Comparison of ENCODE assay signal across 11 cellular contexts in the genomic region with DNA sequence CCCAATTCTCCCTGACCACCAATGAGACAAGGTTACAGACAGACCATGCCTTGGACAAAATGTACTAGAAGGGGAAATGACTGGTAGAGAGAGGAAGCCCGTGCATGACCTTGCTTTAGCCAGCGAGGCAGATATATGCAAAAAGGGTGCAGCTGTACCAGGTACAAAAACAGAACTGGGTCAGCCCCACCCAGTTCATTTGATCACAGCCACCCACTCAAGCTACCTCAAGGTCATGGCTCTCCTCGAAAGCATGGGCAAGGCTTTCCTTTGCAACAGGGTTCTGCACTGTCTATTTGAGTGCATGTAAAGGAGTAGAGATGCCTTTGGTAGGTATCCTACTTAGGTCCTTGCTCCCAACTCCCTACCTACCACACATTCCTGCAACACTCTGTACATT. TPM values are rescaled to one million over a fixed set of nuclear protein-coding genes. Genes with fewer than 3 reads are reported as not detected.
DNase-seq lines count a peak whose midpoint lies in the region; ATAC-seq and TF ChIP-seq lines count a peak whose summit lies in the region.
"Had no signal": no experiment of that assay in that cellular context is flagged by ENCODE, and none has a peak within 500 bp of the region (broad histone marks: within the 10 kb centered on the region; RNA-seq: fewer than 3 reads in every experiment).

No MANE protein-coding gene starts in this region.

- peak overlapping the region; percentile 33 to 65 for H3K27ac Mint-ChIP-seq in natural killer cell
- no peak overlapping the region for H3K27ac Mint-ChIP-seq in natural killer cell treated with Interleukin-12 subunit alpha and Interleukin-12 subunit beta and Interleukin-15 and Interleukin-18, amount 100 ng/mL, for 72 hours
- H3K27ac Mint-ChIP-seq in central memory CD8-positive, alpha-beta T cell (ENCODE audit: low read depth): no peak overlapping the region

- no peaks in the 10 kb centered on the region for H3K9me3 Mint-ChIP-seq in natural killer cell
- no peaks in the 10 kb centered on the region for H3K9me3 Mint-ChIP-seq in natural killer cell treated with Interleukin-12 subunit alpha and Interleukin-12 subunit beta and Interleukin-15 and Interleukin-18, amount 100 ng/mL, for 72 hours
- peaks cover 6% of the 10 kb centered on the region for H3K9me3 Mint-ChIP-seq in central memory CD8-positive, alpha-beta T cell

- peaks cover 55 to 61% of the 10 kb centered on the region in 2 donors for H3K4me1 Mint-ChIP-seq in natural killer cell
- H3K4me1 Mint-ChIP-seq in natural killer cell treated with Interleukin-12 subunit alpha and Interleukin-12 subunit beta and Interleukin-15 and Interleukin-18, amount 100 ng/mL, for 72 hours (ENCODE audit: low read depth in 2 of 2): peaks cover 25 to 36% of the 10 kb centered on the region in 2 donors
- no peaks in the 10 kb centered on the region for H3K4me1 Mint-ChIP-seq in central memory CD8-positive, alpha-beta T cell

- no peaks in the 10 kb centered on the region for H3K27me3 Mint-ChIP-seq in natural killer cell (ENCODE audit: low read depth in 2 of 2)
- H3K27me3 Mint-ChIP-seq in natural killer cell treated with Interleukin-12 subunit alpha and Interleukin-12 subunit beta and Interleukin-15 and Interleukin-18, amount 100 ng/mL, for 72 hours: no peaks in the 10 kb centered on the region
- no peaks in the 10 kb centered on the region for H3K27me3 Mint-ChIP-seq in central memory CD8-positive, alpha-beta T cell

- intact Hi-C loops in natural killer cell (cut with micrococcal nuclease): no loop called here

- DNase-seq in natural killer cell (no peak), SW 1271 (lab: John Stamatoyannopoulos, UW) (no peak), NCI-H2029 (lab: John Stamatoyannopoulos, UW) (no peak)
- DNase-seq in natural killer cell treated with Interleukin-12 subunit alpha and Interleukin-12 subunit beta and Interleukin-15 and Interleukin-18, amount 100 ng/mL, for 72 hours (ENCODE audit: low spot score): no peak
- DNase-seq in central memory CD8-positive, alpha-beta T cell (ENCODE audit: low spot score in 2 of 2): no peak
- DNase-seq in NK-92 treated with Interleukin-12 subunit alpha and Interleukin-12 subunit beta, amount 100 ng/mL, for 24 hours (lab: John Stamatoyannopoulos, UW): no peak
- no peak for DNase-seq in activated CD8-positive, alpha-beta memory T cell treated with anti-CD3 and anti-CD28 coated beads, Interleukin-2, amount 50 U/mL, for 4 hours
- DNase-seq: hypothalamus, NCI-H1092, sigmoid colon had no signal

- no peak for TF ChIP-seq CTCF in natural killer cell (IDR thresholded peaks at IDR 0.05)

- no peak overlapping the region for H3K4me3 Mint-ChIP-seq in natural killer cell
- no peak overlapping the region for H3K4me3 Mint-ChIP-seq in natural killer cell treated with Interleukin-12 subunit alpha and Interleukin-12 subunit beta and Interleukin-15 and Interleukin-18, amount 100 ng/mL, for 72 hours
- no peak overlapping the region for H3K4me3 Mint-ChIP-seq in central memory CD8-positive, alpha-beta T cell

- ATAC-seq in natural killer cell (peak in 2 of 3 donors; percentile 61 to 68), HG03139 (IDR thresholded peaks at IDR 0.05; ENCODE audit: unreplicated experiment) (peak; percentile 72)
- ATAC-seq in natural killer cell treated with Interleukin-12 subunit alpha and Interleukin-12 subunit beta and Interleukin-15 and Interleukin-18, amount 100 ng/mL, for 72 hours: no peak
- ATAC-seq in central memory CD8-positive, alpha-beta T cell (replicated peaks; ENCODE audit: extremely low read depth, poor library complexity, severe bottlenecking): peak; percentile 58

- H3K36me3 Mint-ChIP-seq in natural killer cell: no peaks in the 10 kb centered on the region
- no peaks in the 10 kb centered on the region for H3K36me3 Mint-ChIP-seq in natural killer cell treated with Interleukin-12 subunit alpha and Interleukin-12 subunit beta and Interleukin-15 and Interleukin-18, amount 100 ng/mL, for 72 hours
- H3K36me3 Mint-ChIP-seq in central memory CD8-positive, alpha-beta T cell (ENCODE audit: insufficient read depth): peaks cover 2% of the 10 kb centered on the region

RNA-seq across cellular contexts. Expression of gene TLE1, which starts 33.3 kb away (rescaled TPM):
- total RNA-seq in natural killer cell: 10 to 100 TPM; 38.8 to 58.9 (median 44.5) TPM
- total RNA-seq in natural killer cell treated with Interleukin-12 subunit alpha and Interleukin-12 subunit beta and Interleukin-15 and Interleukin-18, amount 100 ng/mL, for 72 hours: 1 to 10 TPM; 1.0 to 2.4 TPM

Comparison
In these comparisons a context has a peak if more than half of its experiments do, and no peak if none do; other contexts are left out.
1. ATAC-seq: peak in natural killer cell (2 of 3), HG03139 (single experiment) and central memory CD8-positive, alpha-beta T cell (single experiment); none in natural killer cell treated with Interleukin-12 subunit alpha and Interleukin-12 subunit beta and Interleukin-15 and Interleukin-18, amount 100 ng/mL, for 72 hours (0 of 2).
2. H3K27ac Mint-ChIP-seq: peak in natural killer cell (2 of 2); none in natural killer cell treated with Interleukin-12 subunit alpha and Interleukin-12 subunit beta and Interleukin-15 and Interleukin-18, amount 100 ng/mL, for 72 hours (0 of 2) and central memory CD8-positive, alpha-beta T cell (single experiment).
3. RNA of gene TLE1, which starts 33.3 kb away (total RNA-seq): 38.8 to 58.9 TPM in natural killer cell; 1.0 to 2.4 TPM in natural killer cell treated with Interleukin-12 subunit alpha and Interleukin-12 subunit beta and Interleukin-15 and Interleukin-18, amount 100 ng/mL, for 72 hours; every median in the first group is over 10 times any median in the second.